18 cellular contexts compared by ENCODE assay signal in the genomic region with DNA sequence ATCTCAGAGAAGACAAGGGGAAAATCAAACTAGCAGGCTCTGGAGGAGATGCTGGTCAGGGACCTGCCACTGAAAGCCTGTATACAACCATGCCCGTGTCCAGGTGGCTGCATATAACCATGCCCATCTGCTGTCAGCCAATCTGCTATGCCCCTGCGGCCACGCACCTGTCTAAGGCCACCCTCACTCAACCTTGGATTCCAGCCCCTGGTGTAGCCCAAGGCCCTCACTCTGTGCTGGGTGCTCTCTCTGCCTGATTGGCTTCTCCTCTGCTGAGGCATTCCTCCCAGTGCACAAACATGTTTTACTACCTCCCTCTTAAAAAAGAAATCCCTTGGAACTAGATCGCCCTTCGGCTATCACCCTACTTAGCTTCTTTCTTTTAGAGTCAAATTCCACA.
"Had no signal": no experiment of that assay in that cellular context is flagged by ENCODE, and none has a peak within 500 bp of the region (broad histone marks: within the 10 kb centered on the region; RNA-seq: fewer than 3 reads in every experiment).

No MANE protein-coding gene starts in this region.

- H3K36me3 Mint-ChIP-seq: activated naive CD8-positive, alpha-beta T cell; brain; naive thymus-derived CD8-positive, alpha-beta T cell had no signal

- H3K27me3 Mint-ChIP-seq: activated CD4-positive, alpha-beta T cell treated with anti-CD3 and anti-CD28 coated beads, Interleukin-2, amount 10 ng/mL, durations not matched to agents 7 days and 5 days; activated naive CD8-positive, alpha-beta T cell; stimulated activated naive CD8-positive, alpha-beta T cell treated with anti-CD3 and anti-CD28 coated beads, Interleukin-15, Interleukin-2, amounts not matched to agents 100 ng/mL and 50 ng/mL, for 24 hours had no signal

- H3K9me3 ChIP-seq: left lung, prostate gland had no signal

- H3K36me3 ChIP-seq: left lung, prostate gland had no signal

- H3K27ac Mint-ChIP-seq: activated CD4-positive, alpha-beta T cell treated with anti-CD3 and anti-CD28 coated beads, Interleukin-2, amount 10 ng/mL, durations not matched to agents 7 days and 5 days; activated naive CD8-positive, alpha-beta T cell; activated T-cell treated with anti-CD3 and anti-CD28 coated beads, Interleukin-2, amount 50 U/mL, for 72 hours; stimulated activated naive CD8-positive, alpha-beta T cell treated with anti-CD3 and anti-CD28 coated beads, Interleukin-15, Interleukin-2, amounts not matched to agents 100 ng/mL and 50 ng/mL, for 24 hours; T-helper 2 cell treated with Interferon-gamma antibody and Interleukin-4, amounts not matched to agents 5 μg/mL and 100 μg/mL, for 36 hours had no signal

- DNase-seq: activated CD4-positive, alpha-beta T cell treated with anti-CD3 and anti-CD28 coated beads, Interleukin-2, amount 10 ng/mL, durations not matched to agents 7 days and 5 days; activated CD4-positive, CD25-positive, alpha-beta regulatory T cell; activated CD8-positive, alpha-beta memory T cell treated with anti-CD3 and anti-CD28 coated beads, Interleukin-2, amount 50 U/mL, for 48 hours; activated gamma-delta T cell; activated T-cell treated with anti-CD3 and anti-CD28 coated beads, Interleukin-2, amount 50 U/mL, for 72 hours; left lung; mammary epithelial cell; naive thymus-derived CD8-positive, alpha-beta T cell; occipital lobe; right cardiac atrium; small intestine; stimulated activated CD4-positive, alpha-beta T cell treated with anti-CD3 and anti-CD28 coated beads, Interleukin-4, amount 100 ng/mL, for 4 hours; stimulated activated CD8-positive, alpha-beta memory T cell treated with anti-CD3 and anti-CD28 coated beads, Interleukin-4, amount 100 ng/mL, for 48 hours had no signal

- ATAC-seq: activated T-cell treated with anti-CD3 and anti-CD28 coated beads, Interleukin-2, amount 50 U/mL, for 72 hours; left lung; naive thymus-derived CD8-positive, alpha-beta T cell had no signal

- H3K4me1 Mint-ChIP-seq: activated CD4-positive, alpha-beta T cell treated with anti-CD3 and anti-CD28 coated beads, Interleukin-2, amount 10 ng/mL, durations not matched to agents 7 days and 5 days had no signal

- H3K4me1 ChIP-seq: prostate gland had no signal

- H3K9me3 Mint-ChIP-seq: activated CD4-positive, alpha-beta T cell treated with anti-CD3 and anti-CD28 coated beads, Interleukin-2, amount 10 ng/mL, durations not matched to agents 7 days and 5 days; activated T-cell treated with anti-CD3 and anti-CD28 coated beads, Interleukin-2, amount 50 U/mL, for 72 hours; naive thymus-derived CD8-positive, alpha-beta T cell; stimulated activated naive CD8-positive, alpha-beta T cell treated with anti-CD3 and anti-CD28 coated beads, Interleukin-15, Interleukin-2, amounts not matched to agents 100 ng/mL and 50 ng/mL, for 24 hours had no signal

- H3K4me3 ChIP-seq: left lung, prostate gland had no signal

- H3K27ac ChIP-seq: left lung, prostate gland had no signal

- H3K4me3 Mint-ChIP-seq: activated CD4-positive, alpha-beta T cell treated with anti-CD3 and anti-CD28 coated beads, Interleukin-2, amount 10 ng/mL, durations not matched to agents 7 days and 5 days; activated naive CD8-positive, alpha-beta T cell; activated T-cell treated with anti-CD3 and anti-CD28 coated beads, Interleukin-2, amount 50 U/mL, for 72 hours; brain; naive thymus-derived CD8-positive, alpha-beta T cell; stimulated activated naive CD8-positive, alpha-beta T cell treated with anti-CD3 and anti-CD28 coated beads, Interleukin-15, Interleukin-2, amounts not matched to agents 100 ng/mL and 50 ng/mL, for 24 hours; T-helper 2 cell treated with Interferon-gamma antibody and Interleukin-4, amounts not matched to agents 5 μg/mL and 100 μg/mL, for 36 hours had no signal
